Comparison of ENCODE assay signal across 30 cellular contexts in the genomic region with DNA sequence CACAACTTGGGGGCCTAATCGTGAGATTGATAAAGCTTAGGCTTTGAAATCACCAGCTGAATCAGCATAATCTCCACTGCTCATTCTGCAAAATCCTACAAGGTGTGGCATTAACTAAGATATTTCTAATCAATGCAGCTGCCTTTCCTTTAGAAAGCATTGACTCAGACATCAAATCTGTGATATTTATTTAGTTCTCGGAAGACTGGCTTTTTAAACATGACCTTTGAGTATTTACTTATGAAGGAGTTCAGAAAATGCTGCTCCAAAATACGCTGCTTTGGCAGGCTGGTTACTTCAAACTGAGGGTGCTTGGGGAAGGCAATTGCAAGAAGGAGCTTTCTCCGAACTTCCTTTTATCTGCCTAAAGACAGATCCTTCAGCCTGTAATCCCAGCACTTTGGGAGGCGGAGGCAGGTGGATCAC. TPM values are rescaled to one million over a fixed set of nuclear protein-coding genes. Genes with fewer than 3 reads are reported as not detected.
DNase-seq lines count a peak whose midpoint lies in the region; ATAC-seq, FAIRE-seq and TF ChIP-seq lines count a peak whose summit lies in the region.
"Had no signal": no experiment of that assay in that cellular context is flagged by ENCODE, and none has a peak within 500 bp of the region (broad histone marks: within the 10 kb centered on the region; RNA-seq: fewer than 3 reads in every experiment).

No MANE protein-coding gene starts in this region.

- TF ChIP-seq POLR2A in HepG2 (IDR thresholded peaks at IDR 0.05; ENCODE audit: insufficient read depth in 1 of 2, low read depth in 2 of 2, low read length in 2 of 2) (no peak), testis (IDR thresholded peaks at IDR 0.05) (no peak)

- TF ChIP-seq EP300 in HepG2 (IDR thresholded peaks at IDR 0.05; ENCODE audit: low read depth in 2 of 2, low read length in 2 of 2) (peak in 1 of 2 experiments; percentile 70; a peak in 2 of 4 replicates), HepG2 (CRISPR knock-in tag; IDR thresholded peaks at IDR 0.05; ENCODE audit: borderline replicate concordance) (no peak)

- H3K27me3 ChIP-seq in HepG2 (ENCODE audit: control insufficient read depth in 1 of 2, insufficient read depth in 2 of 2, low read length in 2 of 2), result peaks cover 0 to 27% of the 10 kb centered on the region in 2 experiments; a peak in 4 of 5 replicates
- no peaks in the 10 kb centered on the region for H3K27me3 ChIP-seq in testis
- H3K27me3 ChIP-seq: tibial nerve had no signal

- in situ Hi-C loops in HepG2 (cut with HindIII; ENCODE audit: extremely low pct_ligation_motif_present, low pct_unique_long_range_greater_than_20kb), result no loop called here

- no peak overlapping the region for H2AFZ ChIP-seq in HepG2 (ENCODE audit: low read length)

- H3K4me2 ChIP-seq in HepG2 (ENCODE audit: low read depth, low read length), result peak overlapping the region; percentile 96

- ATAC-seq in activated T-helper 17 cell treated with anti-CD3 and anti-CD28 coated beads, Interleukin-2, amount 50 U/mL, for 72 hours (replicated peaks), result no peak
- peak; percentile 7; the same call in 2 of the 3 replicates for ATAC-seq in HepG2
- no peak for ATAC-seq in HG03342 (IDR thresholded peaks at IDR 0.05; ENCODE audit: unreplicated experiment)
- ATAC-seq: effector memory CD8-positive, alpha-beta T cell; stimulated activated naive CD8-positive, alpha-beta T cell treated with anti-CD3 and anti-CD28 coated beads, Interleukin-15, Interleukin-2, amounts not matched to agents 100 U/mL and 50 U/mL, for 24 hours had no signal

- H3K79me2 ChIP-seq in HepG2 (ENCODE audit: insufficient read depth, low read length), result no peaks in the 10 kb centered on the region

- no peaks in the 10 kb centered on the region for H4K20me1 ChIP-seq in HepG2 (ENCODE audit: insufficient read depth, low read length)

- H3K27ac Mint-ChIP-seq in activated naive CD8-positive, alpha-beta T cell, result no peak overlapping the region
- H3K27ac Mint-ChIP-seq in activated naive CD8-positive, alpha-beta T cell treated with anti-CD3 and anti-CD28 coated beads for 36 hours, result no peak overlapping the region
- H3K27ac Mint-ChIP-seq in activated T-helper 17 cell treated with anti-CD3 and anti-CD28 coated beads, Interleukin-2, amount 50 U/mL, for 72 hours, result no peak overlapping the region
- peak overlapping the region; percentile 82 for H3K27ac Mint-ChIP-seq in type B pancreatic cell
- H3K27ac Mint-ChIP-seq: activated naive CD4-positive, alpha-beta T cell treated with anti-CD3 and anti-CD28 coated beads, Interleukin-2, amount 10 ng/mL, durations not matched to agents 7 days and 5 days; activated T-cell treated with anti-CD3 and anti-CD28 coated beads, Interleukin-2, amount 50 U/mL, for 24 hours; H9 had no signal

- no peak for DNase-seq in activated naive CD8-positive, alpha-beta T cell treated with anti-CD3 and anti-CD28 coated beads for 36 hours
- DNase-seq in HepG2 (ENCODE audit: low spot score) (peak; percentile 67), type B pancreatic cell (ENCODE audit: extremely low spot score, unreplicated experiment) (no peak), cerebellar cortex (ENCODE audit: low spot score) (no peak), testis (no peak)
- DNase-seq: activated CD4-positive, alpha-beta T cell treated with anti-CD3 and anti-CD28 coated beads for 48 hours; activated CD8-positive, alpha-beta memory T cell treated with anti-CD3 and anti-CD28 coated beads for 24 hours; activated naive CD4-positive, alpha-beta T cell treated with anti-CD3 and anti-CD28 coated beads, Interleukin-2, amount 10 ng/mL, durations not matched to agents 7 days and 5 days; activated T-cell treated with anti-CD3 and anti-CD28 coated beads, Interleukin-2, amount 50 U/mL, for 24 hours; BE2C; COR-L47; effector memory CD8-positive, alpha-beta T cell; erythroblast; glutamatergic neuron; H9; kidney glomerular epithelial cell; mammary epithelial cell; NCI-H1092 treated with DMSO at 0.1 percent for 48 hours; NCI-H187; NCI-H526; stimulated activated CD4-positive, alpha-beta T cell treated with anti-CD3 and anti-CD28 coated beads, Interleukin-15, amount 100 ng/mL, for 24 hours; stimulated activated naive CD8-positive, alpha-beta T cell treated with anti-CD3 and anti-CD28 coated beads, Interleukin-15, Interleukin-2, amounts not matched to agents 100 U/mL and 50 U/mL, for 24 hours; T-helper 2 cell had no signal

- POLR2A ChIA-PET in HepG2 (lab: Yijun Ruan, JAX), result interaction anchor here (0.6 to 3.1 kb wide), 4 partner anchors 11 to 1165 kb away, joined by 4 to 38 read pairs (median 10); a partner anchor contains a TSS

- H3K4me1 ChIP-seq in HepG2 (ENCODE audit: insufficient read depth, low read length) (peaks cover 32% of the 10 kb centered on the region), testis (no peaks in the 10 kb centered on the region)
- H3K4me1 ChIP-seq: BE2C, prostate gland had no signal

- no peaks in the 10 kb centered on the region for H3K36me3 Mint-ChIP-seq in activated naive CD8-positive, alpha-beta T cell
- H3K36me3 Mint-ChIP-seq in activated naive CD8-positive, alpha-beta T cell treated with anti-CD3 and anti-CD28 coated beads for 36 hours, result no peaks in the 10 kb centered on the region
- no peaks in the 10 kb centered on the region for H3K36me3 Mint-ChIP-seq in activated T-helper 17 cell treated with anti-CD3 and anti-CD28 coated beads, Interleukin-2, amount 50 U/mL, for 72 hours (ENCODE audit: low read depth)
- H3K36me3 Mint-ChIP-seq in type B pancreatic cell, result no peaks in the 10 kb centered on the region

- H3K4me3 Mint-ChIP-seq in activated naive CD8-positive, alpha-beta T cell, result peak overlapping the region; percentile 86
- no peak overlapping the region for H3K4me3 Mint-ChIP-seq in activated naive CD8-positive, alpha-beta T cell treated with anti-CD3 and anti-CD28 coated beads for 36 hours
- H3K4me3 Mint-ChIP-seq in activated T-helper 17 cell treated with anti-CD3 and anti-CD28 coated beads, Interleukin-2, amount 50 U/mL, for 72 hours, result peak overlapping the region; percentile 79
- peak overlapping the region; percentile 51 for H3K4me3 Mint-ChIP-seq in type B pancreatic cell

- CTCF ChIA-PET in HepG2 (lab: Yijun Ruan, JAX; ENCODE audit: low intra/inter-chr PET ratio, low total read pairs), result no interaction called here

- H3K27me3 Mint-ChIP-seq in activated naive CD8-positive, alpha-beta T cell, result peaks cover 2% of the 10 kb centered on the region
- H3K27me3 Mint-ChIP-seq in activated naive CD8-positive, alpha-beta T cell treated with anti-CD3 and anti-CD28 coated beads for 36 hours, result peaks cover 4% of the 10 kb centered on the region
- H3K27me3 Mint-ChIP-seq in activated T-helper 17 cell treated with anti-CD3 and anti-CD28 coated beads, Interleukin-2, amount 50 U/mL, for 72 hours, result no peaks in the 10 kb centered on the region
- H3K27me3 Mint-ChIP-seq in type B pancreatic cell, result peaks cover 14% of the 10 kb centered on the region
- H3K27me3 Mint-ChIP-seq: activated naive CD4-positive, alpha-beta T cell treated with anti-CD3 and anti-CD28 coated beads, Interleukin-2, amount 10 ng/mL, durations not matched to agents 7 days and 5 days; activated T-cell treated with anti-CD3 and anti-CD28 coated beads, Interleukin-2, amount 50 U/mL, for 24 hours; effector memory CD8-positive, alpha-beta T cell had no signal

- H3K4me3 ChIP-seq in HepG2 (replicated peaks in 1 of 3; ENCODE audit: insufficient read depth in 1 of 3, low read depth in 2 of 3, low read length in 3 of 3) (peak overlapping the region in 2 of 3 experiments; percentile 9 to 80; a peak in 2 of 6 replicates), testis (no peak overlapping the region)
- H3K4me3 ChIP-seq: coronary artery, prostate gland, tibial nerve had no signal

- no TSS peak for BruUV-seq in HepG2 (replicated peaks; lab: Mats Ljungman, UMichigan)

- no peaks in the 10 kb centered on the region for H3K9me3 ChIP-seq in HepG2 (ENCODE audit: low read length)
- H3K9me3 ChIP-seq in testis, result no peaks in the 10 kb centered on the region
- H3K9me3 ChIP-seq: BE2C, prostate gland, tibial nerve had no signal

- 1% methylated on average over 5 of the region's 5 CpGs for WGBS in HepG2 (ENCODE audit: low lambda C conversion rate)
- WGBS in testis, 2 donors, result 82 to 89% methylated on average over 5 of the region's 5 CpGs

- peaks cover 13% of the 10 kb centered on the region for H3K4me1 Mint-ChIP-seq in activated naive CD8-positive, alpha-beta T cell (ENCODE audit: low read depth)
- peaks cover 10% of the 10 kb centered on the region for H3K4me1 Mint-ChIP-seq in activated naive CD8-positive, alpha-beta T cell treated with anti-CD3 and anti-CD28 coated beads for 36 hours
- peaks cover 28% of the 10 kb centered on the region for H3K4me1 Mint-ChIP-seq in activated T-helper 17 cell treated with anti-CD3 and anti-CD28 coated beads, Interleukin-2, amount 50 U/mL, for 72 hours
- peaks cover 10% of the 10 kb centered on the region for H3K4me1 Mint-ChIP-seq in type B pancreatic cell (ENCODE audit: unreplicated experiment)

- TF ChIP-seq CTCF in HepG2 (CRISPR knock-in tag; IDR thresholded peaks at IDR 0.05) (no peak), type B pancreatic cell (conservative IDR thresholded peaks at IDR 0.05) (no peak), testis (IDR thresholded peaks at IDR 0.05) (no peak)

- peak; percentile 85 for FAIRE-seq in HepG2 (lab: Jason Lieb, UNC)
- FAIRE-seq: bronchial epithelial cell had no signal

- H3K36me3 ChIP-seq in HepG2 (replicated peaks in 1 of 2; ENCODE audit: control insufficient read depth in 1 of 2, insufficient read depth in 2 of 2, low read length in 2 of 2), result no peaks in the 10 kb centered on the region
- no peaks in the 10 kb centered on the region for H3K36me3 ChIP-seq in testis (ENCODE audit: low read depth, missing control alignments)
- H3K36me3 ChIP-seq: BE2C, prostate gland, tibial nerve had no signal

- TF ChIP-seq RAD21 in HepG2 (CRISPR knock-in tag; IDR thresholded peaks at IDR 0.05), result no peak

- H3K9ac ChIP-seq in HepG2 (ENCODE audit: insufficient read depth, low read depth, low read length), result no peak overlapping the region

- no peaks in the 10 kb centered on the region for H3K9me3 Mint-ChIP-seq in activated naive CD8-positive, alpha-beta T cell (ENCODE audit: low read depth)
- H3K9me3 Mint-ChIP-seq in activated naive CD8-positive, alpha-beta T cell treated with anti-CD3 and anti-CD28 coated beads for 36 hours, result no peaks in the 10 kb centered on the region
- no peaks in the 10 kb centered on the region for H3K9me3 Mint-ChIP-seq in activated T-helper 17 cell treated with anti-CD3 and anti-CD28 coated beads, Interleukin-2, amount 50 U/mL, for 72 hours
- H3K9me3 Mint-ChIP-seq in type B pancreatic cell, result no peaks in the 10 kb centered on the region
- H3K9me3 Mint-ChIP-seq: activated naive CD4-positive, alpha-beta T cell treated with anti-CD3 and anti-CD28 coated beads, Interleukin-2, amount 10 ng/mL, durations not matched to agents 7 days and 5 days; activated T-cell treated with anti-CD3 and anti-CD28 coated beads, Interleukin-2, amount 50 U/mL, for 24 hours; effector memory CD8-positive, alpha-beta T cell; H9 had no signal

- H3K27ac ChIP-seq in HepG2 (ENCODE audit: extremely low read length, insufficient read depth, low read length) (no peak overlapping the region), testis (no peak overlapping the region)
- H3K27ac ChIP-seq: coronary artery, prostate gland, tibial nerve had no signal

- intact Hi-C loops in HepG2 (cut with micrococcal nuclease; ENCODE audit: unreplicated experiment), result no loop called here
- intact Hi-C loops in testis (cut with DNase I; ENCODE audit: low total_unique reads), result no loop called here

RNA-seq across cellular contexts. Expression of a gene that starts 23.7 kb away (rescaled TPM):
- 1 to 10 TPM; 8.4 to 9.1 TPM for total RNA-seq in activated naive CD8-positive, alpha-beta T cell treated with anti-CD3 and anti-CD28 coated beads for 36 hours
- total RNA-seq in activated T-helper 17 cell treated with anti-CD3 and anti-CD28 coated beads, Interleukin-2, amount 50 U/mL, for 72 hours, result 10 to 100 TPM; 19.3 to 32.7 TPM
- total RNA-seq in HepG2 (2016; rRNA removed; fragmentation: Illumina TruSeq; extraction: Trizol), result 60.9 and 144 TPM in 2 replicates
- total RNA-seq in HepG2 (2016; cell fraction: cytosol; rRNA removed; fragmentation: Illumina TruSeq; extraction: Trizol; ENCODE audit: low read depth), result 23.5 and 26.4 TPM in 2 replicates
- 55.0 and 140 TPM in 2 replicates for total RNA-seq in HepG2 (2016; cell fraction: insoluble cytoplasmic fraction; rRNA removed; fragmentation: Illumina TruSeq; extraction: Trizol)
- 36.8 and 44.6 TPM in 2 replicates for total RNA-seq in HepG2 (2016; cell fraction: membrane; rRNA removed; fragmentation: Illumina TruSeq; extraction: Trizol)
- 123 and 143 TPM in 2 replicates for total RNA-seq in HepG2 (2016; cell fraction: nucleus; rRNA removed; fragmentation: Illumina TruSeq; extraction: Trizol)
- polyA plus RNA-seq in HepG2 (2011; rRNA removed), result 63.3 and 87.4 TPM in 2 replicates
- 54.5 and 64.8 TPM in 2 replicates for polyA plus RNA-seq in HepG2 (2011; cell fraction: cytosol; rRNA removed)
- 27.1 and 30.2 TPM in 2 replicates for polyA plus RNA-seq in HepG2 (2011; cell fraction: nucleus; rRNA removed)
- polyA plus RNA-seq in HepG2 (2012), result 72.3 and 89.4 TPM in 2 replicates
- 26.5 and 27.8 TPM in 2 replicates for polyA plus RNA-seq in HepG2 (2016; cell fraction: cytosol; fragmentation: Illumina TruSeq; extraction: Trizol; ENCODE audit: low read depth)
- 56.4 and 62.4 TPM in 2 replicates for polyA plus RNA-seq in HepG2 (2016; cell fraction: insoluble cytoplasmic fraction; fragmentation: Illumina TruSeq; extraction: Trizol; ENCODE audit: low read depth)
- polyA plus RNA-seq in HepG2 (2016; cell fraction: membrane; fragmentation: Illumina TruSeq; extraction: Trizol; ENCODE audit: low read depth), result 30.3 and 34.9 TPM in 2 replicates
- polyA plus RNA-seq in HepG2 (2016; cell fraction: nucleus; fragmentation: Illumina TruSeq; extraction: Trizol; ENCODE audit: insufficient read depth, low read depth), result 188 and 199 TPM in 2 replicates
- polyA minus RNA-seq in HepG2 (2011; rRNA and poly(A)+ RNA removed; ENCODE audit: low replicate concordance), result 29.0 and 29.5 TPM in 2 replicates
- polyA minus RNA-seq in HepG2 (2011; cell fraction: cytosol; rRNA and poly(A)+ RNA removed), result 29.7 and 34.5 TPM in 2 replicates
- 28.2 and 30.0 TPM in 2 replicates for polyA minus RNA-seq in HepG2 (2011; cell fraction: nucleus; rRNA and poly(A)+ RNA removed)
- total RNA-seq in type B pancreatic cell (ENCODE audit: low replicate concordance), result 48.0 and 71.9 TPM in 2 replicates
- 10 to 100 TPM; 20.0 to 29.4 TPM for total RNA-seq in testis
- 25.3 TPM for polyA plus RNA-seq in testis (ENCODE audit: insufficient read depth, low read depth, low replicate concordance)

Comparison
In these comparisons a context has a peak if more than half of its experiments do, and no peak if none do; other contexts are left out.
1. H3K4me3 ChIP-seq: peak in HepG2 (2 of 3); none in testis (0 of 2).